In the genomic region with DNA sequence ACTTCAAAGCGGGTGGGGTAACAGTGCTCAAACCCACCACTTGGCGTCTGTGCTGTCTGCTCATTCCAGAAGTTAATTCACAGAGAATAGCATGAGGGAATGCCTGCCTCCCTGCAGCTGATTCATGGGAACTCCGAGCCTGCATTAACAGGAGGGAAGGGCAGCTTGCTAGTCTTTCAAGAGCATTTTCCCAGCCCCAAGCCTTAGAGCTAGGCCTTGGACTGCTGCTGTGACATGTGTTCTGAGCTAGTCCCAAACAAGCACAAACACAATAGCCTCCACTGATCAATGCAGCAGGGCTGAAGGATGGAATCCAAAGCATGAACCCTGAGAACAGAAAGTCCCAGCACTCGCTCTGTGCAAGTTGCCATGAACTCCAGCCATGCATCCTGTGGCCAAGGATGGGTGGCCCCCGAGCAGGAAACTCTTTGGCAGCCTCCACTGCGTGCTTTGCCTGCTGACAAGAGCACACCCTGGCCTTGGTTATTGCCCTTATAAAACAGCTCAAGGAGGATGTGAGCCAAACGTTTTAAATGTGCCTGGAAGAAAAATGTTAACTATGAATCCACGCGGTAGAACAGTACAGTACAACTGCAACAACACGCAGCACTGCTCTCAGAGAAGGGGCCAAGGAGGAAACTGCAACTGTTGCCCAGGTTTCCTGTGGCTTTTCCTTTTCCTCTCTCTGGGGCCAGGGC, we compare ENCODE assay signal across 9 cellular contexts.
DNase-seq lines count a peak whose midpoint lies in the region; ATAC-seq and TF ChIP-seq lines count a peak whose summit lies in the region.
"Had no signal": no experiment of that assay in that cellular context is flagged by ENCODE, and none has a peak within 500 bp of the region (broad histone marks: within the 10 kb centered on the region; RNA-seq: fewer than 3 reads in every experiment).

No MANE protein-coding gene starts in this region.

- no peaks in the 10 kb centered on the region for H3K9me3 ChIP-seq in gastrocnemius medialis

- H3K27ac ChIP-seq in gastrocnemius medialis: peak overlapping the region; percentile 68 to 81 (median 78)

- TF ChIP-seq CTCF in GM12865 (IDR thresholded peaks at IDR 0.05; ENCODE audit: insufficient read depth, low read depth, low read length, missing control alignments): no peak
- TF ChIP-seq CTCF in gastrocnemius medialis (IDR thresholded peaks at IDR 0.05 in 4 of 5, conservative IDR thresholded peaks at IDR 0.05 in 1 of 5): no peak

- no peaks in the 10 kb centered on the region for H3K27me3 ChIP-seq in gastrocnemius medialis

- intact Hi-C loops in gastrocnemius medialis (cut with DNase I; ENCODE audit: low total_unique reads): loop anchor here (2.0 kb wide), 1 partner anchor 654 kb away; a partner anchor contains a TSS

- DNase-seq in GM12865 (ENCODE audit: low read depth): peak; percentile 47
- peak; percentile 11 for DNase-seq in cerebellum (ENCODE audit: low spot score)
- peak; percentile 84 for DNase-seq in iris pigment epithelial cell (ENCODE audit: low read depth)
- peak; percentile 75 to 83 for DNase-seq in gastrocnemius medialis
- no peak for DNase-seq in RKO (ENCODE audit: low spot score)
- DNase-seq in stimulated activated CD4-positive, alpha-beta T cell treated with anti-CD3 and anti-CD28 coated beads, Interleukin-12 subunit alpha, Interleukin-12 subunit beta, amount 100 ng/mL, for 4 hours: no peak
- DNase-seq: NCI-H1930 had no signal

- no peak for TF ChIP-seq POLR2A in gastrocnemius medialis (IDR thresholded peaks at IDR 0.05)

- H3K4me3 ChIP-seq in GM12865 (ENCODE audit: low read depth, low read length) (no peak overlapping the region), gastrocnemius medialis (no peak overlapping the region)

- in situ Hi-C loops in gastrocnemius medialis (cut with MboI; ENCODE audit: low sequenced_read_pairs in 4 of 4): no loop called here

- H3K4me1 ChIP-seq in gastrocnemius medialis: peaks cover 17 to 30% of the 10 kb centered on the region in 2 donors

- H3K36me3 ChIP-seq in gastrocnemius medialis: no peaks in the 10 kb centered on the region

- peak; percentile 93 to 96 for ATAC-seq in gastrocnemius medialis
- ATAC-seq in GM18858 (IDR thresholded peaks at IDR 0.05; ENCODE audit: unreplicated experiment): no peak
- ATAC-seq in HG03520 (IDR thresholded peaks at IDR 0.05; ENCODE audit: unreplicated experiment): no peak

Comparison
In these comparisons a context has a peak if more than half of its experiments do, and no peak if none do; other contexts are left out.
1. DNase-seq: peak in GM12865 (single experiment), cerebellum (single experiment), iris pigment epithelial cell (single experiment) and gastrocnemius medialis (2 of 2); none in RKO (single experiment) and stimulated activated CD4-positive, alpha-beta T cell treated with anti-CD3 and anti-CD28 coated beads, Interleukin-12 subunit alpha, Interleukin-12 subunit beta, amount 100 ng/mL, for 4 hours (single experiment).
2. ATAC-seq: peak in gastrocnemius medialis (2 of 2); none in GM18858 (single experiment) and HG03520 (single experiment).